In the genomic region with DNA sequence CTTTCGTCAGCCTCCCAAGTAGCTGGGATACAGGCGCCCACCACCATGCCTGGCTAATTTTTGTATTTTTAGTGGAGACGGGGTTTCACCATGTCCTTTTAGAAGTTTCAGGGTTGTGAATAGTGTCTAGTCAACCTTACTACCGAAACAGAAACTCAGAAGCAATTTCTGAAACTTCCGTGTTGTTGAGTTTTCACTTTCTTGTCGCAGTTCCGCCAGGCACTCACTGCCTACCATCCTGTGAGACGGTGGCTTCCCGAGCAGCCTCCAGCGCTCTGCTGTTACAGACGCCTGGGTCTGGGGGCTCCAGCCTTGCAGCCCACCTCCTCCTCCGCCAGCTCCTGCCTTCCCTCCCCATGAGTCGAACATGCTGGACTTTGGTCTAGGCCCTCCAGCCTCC, we compare ENCODE assay signal across 8 cellular contexts.
DNase-seq lines count a peak whose midpoint lies in the region; ATAC-seq and TF ChIP-seq lines count a peak whose summit lies in the region.
"Not testable (repeated sequence)": the region's sequence is repeated elsewhere in the genome, so short reads cannot be mapped to it uniquely, and the experiment has no call there.

No MANE protein-coding gene starts in this region.

- peak overlapping the region; percentile 56 to 57 for H3K4me3 Mint-ChIP-seq in effector memory CD8-positive, alpha-beta T cell
- not testable (repeated sequence) for H3K4me3 Mint-ChIP-seq in stimulated activated naive CD8-positive, alpha-beta T cell treated with anti-CD3 and anti-CD28 coated beads, Interleukin-15, amount 100 ng/mL, for 72 hours

- TF ChIP-seq CTCF in MM.1S (IDR thresholded peaks at IDR 0.05; ENCODE audit: low read length): not testable (repeated sequence)

- H3K4me1 Mint-ChIP-seq in effector memory CD8-positive, alpha-beta T cell (ENCODE audit: low read depth in 2 of 2): peaks cover 8 to 12% of the 10 kb centered on the region in 2 donors
- peaks cover 13% of the 10 kb centered on the region for H3K4me1 Mint-ChIP-seq in stimulated activated naive CD8-positive, alpha-beta T cell treated with anti-CD3 and anti-CD28 coated beads, Interleukin-15, amount 100 ng/mL, for 72 hours

- not testable (repeated sequence) for H3K9ac ChIP-seq in MM.1S (ENCODE audit: low read length)

- not testable (repeated sequence) for H3K9me2 ChIP-seq in MM.1S (replicated peaks; ENCODE audit: insufficient read depth, low read length)

- not testable (repeated sequence) for H3K27ac ChIP-seq in MM.1S (ENCODE audit: low read length)

- H3F3A ChIP-seq in MM.1S (ENCODE audit: insufficient read depth, low read length): not testable (repeated sequence)

- not testable (repeated sequence) for H2AFZ ChIP-seq in MM.1S (ENCODE audit: low read length)

- H3K27me3 Mint-ChIP-seq in effector memory CD8-positive, alpha-beta T cell: peaks cover 30 to 49% of the 10 kb centered on the region in 2 donors
- peaks cover 41% of the 10 kb centered on the region for H3K27me3 Mint-ChIP-seq in stimulated activated naive CD8-positive, alpha-beta T cell treated with anti-CD3 and anti-CD28 coated beads, Interleukin-15, amount 100 ng/mL, for 72 hours

- DNase-seq in MM.1S: peak; percentile 86
- DNase-seq in effector memory CD8-positive, alpha-beta T cell: peak in 1 of 3 experiments; percentile 14
- DNase-seq in stimulated activated naive CD8-positive, alpha-beta T cell treated with anti-CD3 and anti-CD28 coated beads, Interleukin-15, amount 100 ng/mL, for 72 hours: not testable (repeated sequence)

- peaks cover 16% of the 10 kb centered on the region for H4K20me1 ChIP-seq in MM.1S (ENCODE audit: insufficient read depth, low read length)

- ATAC-seq in GM18502 (IDR thresholded peaks at IDR 0.05; ENCODE audit: poor library complexity, unreplicated experiment): peak; percentile 83
- peak; percentile 87 for ATAC-seq in GM19397 (IDR thresholded peaks at IDR 0.05; ENCODE audit: unreplicated experiment)
- ATAC-seq in GM21786 (IDR thresholded peaks at IDR 0.05; ENCODE audit: unreplicated experiment): peak; percentile 99
- peak; percentile 80 for ATAC-seq in HG03097 (IDR thresholded peaks at IDR 0.05; ENCODE audit: low FRiP score, unreplicated experiment)
- ATAC-seq in activated CD4-positive, CD25-positive, alpha-beta regulatory T cell treated with anti-CD3 and anti-CD28 coated beads, Interleukin-2, amount 50 U/mL, for 24 hours: peak; percentile 64 to 91
- ATAC-seq in effector memory CD8-positive, alpha-beta T cell (replicated peaks): peak; percentile 80
- peak; percentile 60 for ATAC-seq in stimulated activated naive CD8-positive, alpha-beta T cell treated with anti-CD3 and anti-CD28 coated beads, Interleukin-15, amount 100 ng/mL, for 72 hours

- peak overlapping the region; percentile 57 to 74 for H3K27ac Mint-ChIP-seq in effector memory CD8-positive, alpha-beta T cell
- H3K27ac Mint-ChIP-seq in stimulated activated naive CD8-positive, alpha-beta T cell treated with anti-CD3 and anti-CD28 coated beads, Interleukin-15, amount 100 ng/mL, for 72 hours: not testable (repeated sequence)

- H3K9me3 ChIP-seq in MM.1S (replicated peaks; ENCODE audit: insufficient read depth, low read length): not testable (repeated sequence)

- not testable (repeated sequence) for H3K36me3 Mint-ChIP-seq in effector memory CD8-positive, alpha-beta T cell (ENCODE audit: insufficient read depth)

- not testable (repeated sequence) for H3K9me3 Mint-ChIP-seq in effector memory CD8-positive, alpha-beta T cell; stimulated activated naive CD8-positive, alpha-beta T cell treated with anti-CD3 and anti-CD28 coated beads, Interleukin-15, amount 100 ng/mL, for 72 hours

- H3K79me2 ChIP-seq in MM.1S (ENCODE audit: low read length): not testable (repeated sequence)

- H3K4me3 ChIP-seq in MM.1S (ENCODE audit: low read length): not testable (repeated sequence)

- H3K4me2 ChIP-seq in MM.1S (ENCODE audit: low read depth, low read length): peak overlapping the region; percentile 44; the same call in 1 of the 2 replicates

- H3K27me3 ChIP-seq in MM.1S (replicated peaks; ENCODE audit: insufficient read depth, low read length): peaks cover 94% of the 10 kb centered on the region

- H3K36me3 ChIP-seq in MM.1S (replicated peaks; ENCODE audit: insufficient read depth, low read length): not testable (repeated sequence)

- peaks cover 19% of the 10 kb centered on the region for H3K4me1 ChIP-seq in MM.1S (ENCODE audit: low read length)
